In the genomic region with DNA sequence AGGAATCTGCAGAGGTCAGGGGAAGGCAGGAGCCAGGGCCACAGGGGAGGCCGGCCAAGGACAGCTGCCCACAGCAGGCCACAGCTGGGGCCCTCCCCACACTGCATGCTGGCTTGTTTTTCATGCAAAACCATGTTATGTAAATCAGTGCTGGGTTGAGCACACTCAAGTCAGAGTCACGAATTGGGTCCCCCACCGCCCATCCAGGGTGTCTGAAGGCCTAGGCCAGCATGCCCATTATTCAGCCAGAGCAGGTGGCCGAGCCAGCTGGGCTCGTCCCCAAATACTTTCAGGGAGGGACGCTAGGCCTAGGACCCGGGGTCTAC, we compare ENCODE assay signal across 2 cellular contexts.
A peak's percentile ranks its signal among the peaks of the same experiment; 100 is the strongest.
TF ChIP-seq lines count a peak whose summit lies in the region.

No MANE protein-coding gene starts in this region.

TF ChIP-seq in GM12878, 131 proteins besides CTCF, POLR2A, EP300 and RAD21:
- TF ChIP-seq RCOR1 (conservative IDR thresholded peaks at IDR 0.05; ENCODE audit: low read depth, low read length): no peak
- no peak for TF ChIP-seq PKNOX1 (IDR thresholded peaks at IDR 0.05)
- 0 out of 2 replicates have a peak, but pooled peaks have one; percentile 20 for TF ChIP-seq RUNX3 (IDR thresholded peaks at IDR 0.05; ENCODE audit: low read length)
- TF ChIP-seq POLR2AphosphoS5 (IDR thresholded peaks at IDR 0.05; ENCODE audit: low read length): no peak
- TF ChIP-seq POU2F2 (IDR thresholded peaks at IDR 0.05; ENCODE audit: borderline replicate concordance, low read depth, low read length): 0 out of 3 replicates have a peak, but pooled peaks have one; percentile 38
- TF ChIP-seq IKZF1 (conservative IDR thresholded peaks at IDR 0.05): no peak

TF ChIP-seq in SK-N-SH, 30 proteins besides CTCF, POLR2A, EP300 and RAD21:
- TF ChIP-seq GATA2 (CRISPR knock-in tag; IDR thresholded peaks at IDR 0.05) (no peak), FOXM1 (IDR thresholded peaks at IDR 0.05; ENCODE audit: low read depth) (no peak), MEF2A (IDR thresholded peaks at IDR 0.05; ENCODE audit: borderline replicate concordance, low read depth) (no peak), GABPA (IDR thresholded peaks at IDR 0.05; ENCODE audit: low read depth) (no peak), YY1 (IDR thresholded peaks at IDR 0.05; ENCODE audit: low read depth) (no peak), EZH2phosphoT487 (IDR thresholded peaks at IDR 0.05; ENCODE audit: borderline replicate concordance, low read depth) (no peak), FOSL2 (IDR thresholded peaks at IDR 0.05; ENCODE audit: borderline replicate concordance, low read depth) (no peak), NRF1 (IDR thresholded peaks at IDR 0.05; ENCODE audit: low read depth, low read length) (no peak), POLR2AphosphoS5 (IDR thresholded peaks at IDR 0.05; ENCODE audit: low read depth, low read length) (no peak), JUND (IDR thresholded peaks at IDR 0.05) (no peak), TEAD4 (IDR thresholded peaks at IDR 0.05; ENCODE audit: borderline replicate concordance, insufficient read depth) (no peak), RXRA (IDR thresholded peaks at IDR 0.05; ENCODE audit: borderline replicate concordance, low read depth) (no peak), REST (IDR thresholded peaks at IDR 0.05; ENCODE audit: low read depth, low read length) (no peak), RFX5 (IDR thresholded peaks at IDR 0.05; ENCODE audit: low read length) (no peak), TCF12 (IDR thresholded peaks at IDR 0.05) (no peak)
- TF ChIP-seq, protein P1, sequence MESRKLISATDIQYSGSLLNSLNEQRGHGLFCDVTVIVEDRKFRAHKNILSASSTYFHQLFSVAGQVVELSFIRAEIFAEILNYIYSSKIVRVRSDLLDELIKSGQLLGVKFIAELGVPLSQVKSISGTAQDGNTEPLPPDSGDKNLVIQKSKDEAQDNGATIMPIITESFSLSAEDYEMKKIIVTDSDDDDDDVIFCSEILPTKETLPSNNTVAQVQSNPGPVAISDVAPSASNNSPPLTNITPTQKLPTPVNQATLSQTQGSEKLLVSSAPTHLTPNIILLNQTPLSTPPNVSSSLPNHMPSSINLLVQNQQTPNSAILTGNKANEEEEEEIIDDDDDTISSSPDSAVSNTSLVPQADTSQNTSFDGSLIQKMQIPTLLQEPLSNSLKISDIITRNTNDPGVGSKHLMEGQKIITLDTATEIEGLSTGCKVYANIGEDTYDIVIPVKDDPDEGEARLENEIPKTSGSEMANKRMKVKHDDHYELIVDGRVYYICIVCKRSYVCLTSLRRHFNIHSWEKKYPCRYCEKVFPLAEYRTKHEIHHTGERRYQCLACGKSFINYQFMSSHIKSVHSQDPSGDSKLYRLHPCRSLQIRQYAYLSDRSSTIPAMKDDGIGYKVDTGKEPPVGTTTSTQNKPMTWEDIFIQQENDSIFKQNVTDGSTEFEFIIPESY (IDR thresholded peaks at IDR 0.05; ENCODE audit: borderline replicate concordance, low read depth): no peak
- TF ChIP-seq, protein P2, sequence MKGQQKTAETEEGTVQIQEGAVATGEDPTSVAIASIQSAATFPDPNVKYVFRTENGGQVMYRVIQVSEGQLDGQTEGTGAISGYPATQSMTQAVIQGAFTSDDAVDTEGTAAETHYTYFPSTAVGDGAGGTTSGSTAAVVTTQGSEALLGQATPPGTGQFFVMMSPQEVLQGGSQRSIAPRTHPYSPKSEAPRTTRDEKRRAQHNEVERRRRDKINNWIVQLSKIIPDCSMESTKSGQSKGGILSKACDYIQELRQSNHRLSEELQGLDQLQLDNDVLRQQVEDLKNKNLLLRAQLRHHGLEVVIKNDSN (IDR thresholded peaks at IDR 0.05; ENCODE audit: borderline replicate concordance, low read depth): no peak
